ENCODE assay signal across 11 cellular contexts in genomic region chr12:31650927-31651326, GRCh38. TPM values are rescaled to one million over a fixed set of nuclear protein-coding genes. Genes with fewer than 3 reads are reported as not detected.
DNase-seq lines count a peak whose midpoint lies in the region; ATAC-seq and TF ChIP-seq lines count a peak whose summit lies in the region.
"Had no signal": no experiment of that assay in that cellular context is flagged by ENCODE, and none has a peak within 500 bp of the region (broad histone marks: within the 10 kb centered on the region; RNA-seq: fewer than 3 reads in every experiment).

No MANE protein-coding gene starts in this region.

- H3K9me2 ChIP-seq in Loucy (replicated peaks; ENCODE audit: low read depth, low read length): no peaks in the 10 kb centered on the region

- no peaks in the 10 kb centered on the region for H3K79me2 ChIP-seq in Loucy (ENCODE audit: insufficient read depth, low read length)

- H3K9ac ChIP-seq in Loucy (ENCODE audit: low read depth, low read length, poor library complexity, severe bottlenecking): no peak overlapping the region

- H3K36me3 ChIP-seq in BE2C: peaks cover 14% of the 10 kb centered on the region
- no peaks in the 10 kb centered on the region for H3K36me3 ChIP-seq in Loucy (ENCODE audit: insufficient read depth, low read length)

- H3K27ac Mint-ChIP-seq in endothelial cell (ENCODE audit: unreplicated experiment): peak overlapping the region; percentile 85
- H3K27ac Mint-ChIP-seq in nephron: peak overlapping the region; percentile 61 to 87 (median 81)
- H3K27ac Mint-ChIP-seq: nephron progenitor cell had no signal

- H3K9me3 Mint-ChIP-seq in endothelial cell (ENCODE audit: unreplicated experiment) (no peaks in the 10 kb centered on the region), nephron (no peaks in the 10 kb centered on the region)
- H3K9me3 Mint-ChIP-seq: nephron progenitor cell had no signal

- H3K36me3 Mint-ChIP-seq in endothelial cell (ENCODE audit: low read depth, unreplicated experiment) (no peaks in the 10 kb centered on the region), nephron (ENCODE audit: low read depth) (no peaks in the 10 kb centered on the region)

- TF ChIP-seq CTCF in BE2C (IDR thresholded peaks at IDR 0.05; ENCODE audit: low read depth, low read length): no peak
- TF ChIP-seq CTCF in Loucy (conservative IDR thresholded peaks at IDR 0.05; ENCODE audit: low read length): no peak
- TF ChIP-seq CTCF in endothelial cell (IDR thresholded peaks at IDR 0.05; ENCODE audit: unreplicated experiment): no peak
- TF ChIP-seq CTCF in nephron (IDR thresholded peaks at IDR 0.05; ENCODE audit: unreplicated experiment in 3 of 3): no peak

- H3K4me3 Mint-ChIP-seq in endothelial cell (ENCODE audit: unreplicated experiment): no peak overlapping the region
- no peak overlapping the region for H3K4me3 Mint-ChIP-seq in nephron
- H3K4me3 Mint-ChIP-seq: nephron progenitor cell had no signal

- no peaks in the 10 kb centered on the region for H3K27me3 ChIP-seq in BE2C
- H3K27me3 ChIP-seq in Loucy (ENCODE audit: insufficient read depth, low read length, poor library complexity, severe bottlenecking): no peaks in the 10 kb centered on the region

- peak overlapping the region; percentile 53; the same call in 1 of the 2 replicates for H2AFZ ChIP-seq in Loucy (ENCODE audit: low read length)

- DNase-seq in BE2C (no peak), endothelial cell (ENCODE audit: low spot score) (no peak), HuH-7 (ENCODE audit: low spot score) (no peak), NCI-H1417 (lab: John Stamatoyannopoulos, UW) (no peak)
- no peak for DNase-seq in activated T-cell treated with anti-CD3 and anti-CD28 coated beads, Interleukin-2, amount 50 U/mL, for 48 hours
- DNase-seq: amygdala, NCI-H1694, nephron progenitor cell had no signal

- H3K27me3 Mint-ChIP-seq in endothelial cell (ENCODE audit: unreplicated experiment): peaks cover 2% of the 10 kb centered on the region
- no peaks in the 10 kb centered on the region for H3K27me3 Mint-ChIP-seq in nephron (ENCODE audit: low read depth)

- no peak for ATAC-seq in HG03196 (IDR thresholded peaks at IDR 0.05; ENCODE audit: unreplicated experiment)

- no peak overlapping the region for H3K4me2 ChIP-seq in Loucy (ENCODE audit: low read depth, low read length, poor library complexity, severe bottlenecking)

- H3K9me3 ChIP-seq in BE2C (no peaks in the 10 kb centered on the region), Loucy (ENCODE audit: insufficient read depth, low read depth, low read length) (no peaks in the 10 kb centered on the region)

- H3K4me1 ChIP-seq in BE2C: peaks cover 7% of the 10 kb centered on the region
- H3K4me1 ChIP-seq in Loucy (ENCODE audit: insufficient read depth, low read length, poor library complexity, severe bottlenecking): peaks cover 2% of the 10 kb centered on the region

- H3K4me1 Mint-ChIP-seq in endothelial cell (ENCODE audit: unreplicated experiment) (peaks cover 19% of the 10 kb centered on the region), nephron (peaks cover 13% of the 10 kb centered on the region)

- no peaks in the 10 kb centered on the region for H4K20me1 ChIP-seq in Loucy (ENCODE audit: insufficient read depth, low read length, poor library complexity, severe bottlenecking)

- H3F3A ChIP-seq in Loucy (ENCODE audit: low read depth): no peaks in the 10 kb centered on the region

- H3K4me3 ChIP-seq in BE2C (ENCODE audit: low read depth, low read length) (peak overlapping the region; percentile 85), Loucy (ENCODE audit: low read length, poor library complexity, severe bottlenecking) (no peak overlapping the region)

RNA-seq across cellular contexts. Expression of gene ETFBKMT, which starts 8.6 kb away (rescaled TPM):
- 1.1 TPM for polyA plus RNA-seq in BE2C (2012; ENCODE audit: insufficient read depth, insufficient read length, low read depth)
- 3.6 TPM for total RNA-seq in endothelial cell (ENCODE audit: unreplicated experiment)

RNA-seq across cellular contexts. Expression of gene DENND5B, which starts 60.0 kb away (rescaled TPM):
- polyA plus RNA-seq in BE2C (2012; ENCODE audit: insufficient read depth, insufficient read length, low read depth): 5.4 TPM
- 20.0 TPM for total RNA-seq in endothelial cell (ENCODE audit: unreplicated experiment)
